Comparison of ENCODE assay signal across 25 cellular contexts in genomic region chr15:81016253-81017068, GRCh38. TPM values are rescaled to one million over a fixed set of nuclear protein-coding genes. Genes with fewer than 3 reads are reported as not detected.
A peak's percentile ranks its signal among the peaks of the same experiment; 100 is the strongest.
DNase-seq lines count a peak whose midpoint lies in the region; ATAC-seq and TF ChIP-seq lines count a peak whose summit lies in the region.
"Had no signal": no experiment of that assay in that cellular context is flagged by ENCODE, and none has a peak within 500 bp of the region (broad histone marks: within the 10 kb centered on the region; RNA-seq: fewer than 3 reads in every experiment).

No MANE protein-coding gene starts in this region.

- no peaks in the 10 kb centered on the region for H3K27me3 ChIP-seq in vagina
- H3K27me3 ChIP-seq: BE2C, ovary had no signal

- ATAC-seq in left cardiac atrium (peak; percentile 47 to 71), sciatic nerve (peak; percentile 80)
- ATAC-seq: activated naive CD4-positive, alpha-beta T cell treated with anti-CD3 and anti-CD28 coated beads, Interleukin-2, amount 50 U/mL, for 72 hours; activated T-helper 17 cell treated with anti-CD3 and anti-CD28 coated beads, Interleukin-2, amount 50 U/mL, for 72 hours; K562; natural killer cell treated with Interleukin-12 subunit alpha and Interleukin-12 subunit beta and Interleukin-15 and Interleukin-18, amount 100 ng/mL, for 72 hours; stimulated activated naive CD8-positive, alpha-beta T cell treated with anti-CD3 and anti-CD28 coated beads, Interleukin-15, Interleukin-2, amounts not matched to agents 100 U/mL and 50 U/mL, for 24 hours had no signal

- H3K36me3 ChIP-seq in vagina: no peaks in the 10 kb centered on the region
- H3K36me3 ChIP-seq: BE2C, ovary, WERI-Rb-1 had no signal

- no peak for TF ChIP-seq CTCF in vagina (IDR thresholded peaks at IDR 0.05)

- intact Hi-C loops in left cardiac atrium (cut with DNase I) (no loop called here), sciatic nerve (cut with DNase I) (no loop called here), vagina (cut with DNase I) (no loop called here)

- DNase-seq in AG20443 (ENCODE audit: low spot score) (peak; percentile 38), cerebellum (ENCODE audit: low spot score) (peak; percentile 45), left cardiac atrium (no peak), sciatic nerve (ENCODE audit: low spot score) (no peak), NCI-H524 treated with DMSO at 0.1 percent for 48 hours (lab: John Stamatoyannopoulos, UW) (no peak), kidney tubule cell (ENCODE audit: low spot score) (no peak), epidermal melanocyte (ENCODE audit: insufficient read length, low spot score) (no peak), vagina (ENCODE audit: extremely low spot score in 2 of 2) (no peak)
- DNase-seq: activated CD8-positive, alpha-beta memory T cell treated with anti-CD3 and anti-CD28 coated beads, Interleukin-2, amount 50 U/mL, for 4 hours; BE2C; COR-L47; effector memory CD4-positive, alpha-beta T cell; GF-D8; GOT3; kidney glomerular epithelial cell; MM.1S; NCI-H1417 treated with DMSO at 0.1 percent for 48 hours; NCI-H2107; ovary; stimulated activated naive CD8-positive, alpha-beta T cell treated with anti-CD3 and anti-CD28 coated beads, Interleukin-15, Interleukin-2, amounts not matched to agents 100 U/mL and 50 U/mL, for 24 hours had no signal

- no peak overlapping the region for H3K4me3 ChIP-seq in vagina
- H3K4me3 ChIP-seq: K562, ovary had no signal

- no peak for TF ChIP-seq POLR2A in vagina (IDR thresholded peaks at IDR 0.05)

- H3K9me3 ChIP-seq in vagina: no peaks in the 10 kb centered on the region
- H3K9me3 ChIP-seq: BE2C, ovary had no signal

- peaks cover 17% of the 10 kb centered on the region for H3K4me1 ChIP-seq in vagina
- H3K4me1 ChIP-seq: BE2C had no signal

- H3K27ac ChIP-seq in vagina: no peak overlapping the region
- H3K27ac ChIP-seq: ovary, WERI-Rb-1 had no signal

RNA-seq across cellular contexts. Expression of gene TLNRD1, which starts 15.7 kb away (rescaled TPM):
- total RNA-seq in cerebellum (8.3 TPM), left cardiac atrium (10 to 100 TPM in 1 of 2 donors, 1 to 10 TPM in 1; 9.2 to 19.5 TPM), sciatic nerve (14.0 TPM), vagina (28.0 TPM)

RNA-seq across cellular contexts. Expression of gene MESD, which starts 26.8 kb away (rescaled TPM):
- total RNA-seq in cerebellum (22.1 TPM), left cardiac atrium (10 to 100 TPM; 17.3 to 19.4 TPM), sciatic nerve (35.3 TPM), vagina (17.9 TPM)

Comparison
In these comparisons a context has a peak if more than half of its experiments do, and no peak if none do; other contexts are left out.
1. DNase-seq: peak in AG20443 (single experiment) and cerebellum (single experiment); none in left cardiac atrium (single experiment), sciatic nerve (single experiment), NCI-H524 treated with DMSO at 0.1 percent for 48 hours (single experiment), kidney tubule cell (single experiment), epidermal melanocyte (single experiment) and vagina (0 of 2).